1 cellular context compared by ENCODE assay signal in the genomic region with DNA sequence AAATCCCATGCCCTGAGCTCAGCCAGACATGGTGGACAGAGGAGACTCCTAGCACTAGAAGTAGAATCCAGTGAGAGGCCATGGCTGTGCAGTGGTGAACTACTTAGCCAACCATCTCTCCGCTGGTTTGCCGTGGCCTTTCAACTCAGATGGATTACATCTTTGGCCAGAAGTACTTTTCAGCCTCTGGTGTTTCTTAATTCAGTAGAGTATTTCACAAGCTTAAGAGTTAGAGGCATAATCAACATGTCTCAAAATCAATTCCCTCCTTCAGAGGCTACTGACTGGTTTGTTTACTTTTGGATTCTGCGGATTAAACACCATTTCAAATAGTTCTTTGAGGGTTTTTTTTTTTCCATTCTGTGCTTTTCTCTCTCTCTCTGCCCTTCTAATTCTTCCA.
TF ChIP-seq lines count a peak whose summit lies in the region.

No MANE protein-coding gene starts in this region.

TF ChIP-seq in IMR-90, 13 proteins besides CTCF, POLR2A, EP300 and RAD21 (continued from another document):
- TF ChIP-seq, protein P1, sequence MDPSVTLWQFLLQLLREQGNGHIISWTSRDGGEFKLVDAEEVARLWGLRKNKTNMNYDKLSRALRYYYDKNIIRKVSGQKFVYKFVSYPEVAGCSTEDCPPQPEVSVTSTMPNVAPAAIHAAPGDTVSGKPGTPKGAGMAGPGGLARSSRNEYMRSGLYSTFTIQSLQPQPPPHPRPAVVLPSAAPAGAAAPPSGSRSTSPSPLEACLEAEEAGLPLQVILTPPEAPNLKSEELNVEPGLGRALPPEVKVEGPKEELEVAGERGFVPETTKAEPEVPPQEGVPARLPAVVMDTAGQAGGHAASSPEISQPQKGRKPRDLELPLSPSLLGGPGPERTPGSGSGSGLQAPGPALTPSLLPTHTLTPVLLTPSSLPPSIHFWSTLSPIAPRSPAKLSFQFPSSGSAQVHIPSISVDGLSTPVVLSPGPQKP (IDR thresholded peaks at IDR 0.05; ENCODE audit: borderline replicate concordance, low read depth, low read length) = no peak
- no peak for TF ChIP-seq CHD1 (IDR thresholded peaks at IDR 0.05; ENCODE audit: low read depth, low read length)
